In genomic region chr7:5450549-5451327, GRCh38 we compare ENCODE assay signal across 8 cellular contexts. TPM values are rescaled to one million over a fixed set of nuclear protein-coding genes. Genes with fewer than 3 reads are reported as not detected.
DNase-seq lines count a peak whose midpoint lies in the region; ATAC-seq and TF ChIP-seq lines count a peak whose summit lies in the region.

No MANE protein-coding gene starts in this region.

- TF ChIP-seq POLR2A in esophagus squamous epithelium (IDR thresholded peaks at IDR 0.05), result no peak

- no peaks in the 10 kb centered on the region for H3K36me3 Mint-ChIP-seq in nephron (ENCODE audit: low read depth)

- no peak overlapping the region for H3K4me2 ChIP-seq in MM.1S (ENCODE audit: low read depth, low read length)

- no peaks in the 10 kb centered on the region for H3K9me3 Mint-ChIP-seq in nephron

- H3K4me3 Mint-ChIP-seq in nephron, result no peak overlapping the region

- no peaks in the 10 kb centered on the region for H3K79me2 ChIP-seq in MM.1S (ENCODE audit: low read length)

- H3K36me3 ChIP-seq in MM.1S (replicated peaks; ENCODE audit: insufficient read depth, low read length), result no peaks in the 10 kb centered on the region
- H3K36me3 ChIP-seq in esophagus squamous epithelium, result no peaks in the 10 kb centered on the region

- H3K4me1 ChIP-seq in MM.1S (ENCODE audit: low read length), result no peaks in the 10 kb centered on the region
- peaks cover 0 to 35% (median 0%) of the 10 kb centered on the region in 3 donors for H3K4me1 ChIP-seq in esophagus squamous epithelium

- intact Hi-C loops in esophagus squamous epithelium (cut with DNase I), result loop anchor here (10.0 kb wide), 1 partner anchor 206 kb away; no protein-coding TSS in a partner anchor

- no peaks in the 10 kb centered on the region for H4K20me1 ChIP-seq in MM.1S (ENCODE audit: insufficient read depth, low read length)

- WGBS in esophagus squamous epithelium, 2 donors, result 19 to 20% methylated on average over 8 to 14 of the region's 19 CpGs

- H3K9ac ChIP-seq in MM.1S (ENCODE audit: low read length), result no peak overlapping the region

- H3K27ac ChIP-seq in MM.1S (ENCODE audit: low read length) (no peak overlapping the region), esophagus squamous epithelium (no peak overlapping the region)

- no peaks in the 10 kb centered on the region for H3K9me3 ChIP-seq in MM.1S (replicated peaks; ENCODE audit: insufficient read depth, low read length)
- H3K9me3 ChIP-seq in esophagus squamous epithelium, result no peaks in the 10 kb centered on the region

- H3K4me3 ChIP-seq in MM.1S (ENCODE audit: low read length), result no peak overlapping the region
- no peak overlapping the region for H3K4me3 ChIP-seq in esophagus squamous epithelium

- TF ChIP-seq CTCF in MM.1S (IDR thresholded peaks at IDR 0.05; ENCODE audit: low read length) (peak; percentile 76), esophagus squamous epithelium (IDR thresholded peaks at IDR 0.05) (peak in 5 of 6 experiments; percentile 42 to 69 (median 61)), nephron (IDR thresholded peaks at IDR 0.05; ENCODE audit: unreplicated experiment in 3 of 3) (peak; percentile 69 to 81 (median 71))

- ATAC-seq in GM21576 (IDR thresholded peaks at IDR 0.05; ENCODE audit: unreplicated experiment), result no peak
- ATAC-seq in GM21526 (IDR thresholded peaks at IDR 0.05; ENCODE audit: low FRiP score, unreplicated experiment), result no peak

- peaks cover 7% of the 10 kb centered on the region for H3K4me1 Mint-ChIP-seq in nephron

- H3K9me2 ChIP-seq in MM.1S (replicated peaks; ENCODE audit: insufficient read depth, low read length), result no peaks in the 10 kb centered on the region

- H3F3A ChIP-seq in MM.1S (ENCODE audit: insufficient read depth, low read length), result no peaks in the 10 kb centered on the region

- H2AFZ ChIP-seq in MM.1S (ENCODE audit: low read length), result no peak overlapping the region

- H3K27me3 ChIP-seq in MM.1S (replicated peaks; ENCODE audit: insufficient read depth, low read length) (0 out of 2 replicates have a peak, but pooled peaks cover 5% of the 10 kb centered on the region), esophagus squamous epithelium (peaks cover 0 to 23% (median 0%) of the 10 kb centered on the region in 4 donors)

- H3K27me3 Mint-ChIP-seq in nephron (ENCODE audit: low read depth), result peaks cover 14% of the 10 kb centered on the region

- no peak overlapping the region for H3K27ac Mint-ChIP-seq in nephron

- DNase-seq in EH (ENCODE audit: low read depth) (peak; percentile 64), MM.1S (peak; percentile 36), esophagus squamous epithelium (lab: John Stamatoyannopoulos, UW) (no peak), LoVo (ENCODE audit: low spot score) (no peak)
- peak; percentile 9 for DNase-seq in activated CD8-positive, alpha-beta memory T cell treated with anti-CD3 and anti-CD28 coated beads, Interleukin-2, amount 50 U/mL, for 1 hour (ENCODE audit: extremely low read depth)

RNA-seq across cellular contexts. Expression of gene TNRC18, which starts 27.1 kb away (rescaled TPM):
- total RNA-seq in esophagus squamous epithelium, result 10 to 100 TPM; 17.9 to 75.5 (median 48.4) TPM

Comparison
In these comparisons a context has a peak if more than half of its experiments do, and no peak if none do; other contexts are left out.
1. DNase-seq: peak in EH (single experiment), MM.1S (single experiment) and activated CD8-positive, alpha-beta memory T cell treated with anti-CD3 and anti-CD28 coated beads, Interleukin-2, amount 50 U/mL, for 1 hour (single experiment); none in esophagus squamous epithelium (single experiment) and LoVo (single experiment).
2. Peak in every context shown above with its lines, with median percentiles within 50 percentile points of each other: CTCF ChIP-seq.